ENCODE assay signal across 6 cellular contexts in the genomic region with DNA sequence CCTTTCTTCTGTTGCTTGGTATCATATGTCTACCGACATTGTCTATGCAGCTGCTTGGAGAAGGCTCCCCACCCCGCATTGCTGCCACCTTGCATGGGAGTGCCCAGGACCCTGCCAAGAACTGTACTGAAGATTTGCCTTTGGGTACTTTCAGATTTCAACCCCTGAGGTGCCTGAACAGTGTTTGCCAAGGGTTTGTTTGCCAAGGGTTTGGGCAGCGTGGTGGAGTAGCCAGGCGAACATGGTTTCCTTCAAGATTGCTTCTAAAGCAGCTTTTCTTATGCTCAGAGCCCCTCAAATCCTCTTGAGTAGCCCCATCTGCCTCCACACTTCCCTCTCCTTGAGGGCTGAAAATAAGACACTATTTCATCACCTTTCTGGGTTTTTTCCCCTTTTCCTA.
"Had no signal": no experiment of that assay in that cellular context is flagged by ENCODE, and none has a peak within 500 bp of the region (broad histone marks: within the 10 kb centered on the region; RNA-seq: fewer than 3 reads in every experiment).

No MANE protein-coding gene starts in this region.

- ATAC-seq: K562 had no signal

- H3K36me3 ChIP-seq: HAP-1 had no signal

- H3K4me3 ChIP-seq: HAP-1, K562 had no signal

- FAIRE-seq: HTR-8/SVneo, K562 had no signal

- DNase-seq: GOT3, H7, IMR-90 had no signal
